ENCODE assay signal across 26 cellular contexts in the genomic region with DNA sequence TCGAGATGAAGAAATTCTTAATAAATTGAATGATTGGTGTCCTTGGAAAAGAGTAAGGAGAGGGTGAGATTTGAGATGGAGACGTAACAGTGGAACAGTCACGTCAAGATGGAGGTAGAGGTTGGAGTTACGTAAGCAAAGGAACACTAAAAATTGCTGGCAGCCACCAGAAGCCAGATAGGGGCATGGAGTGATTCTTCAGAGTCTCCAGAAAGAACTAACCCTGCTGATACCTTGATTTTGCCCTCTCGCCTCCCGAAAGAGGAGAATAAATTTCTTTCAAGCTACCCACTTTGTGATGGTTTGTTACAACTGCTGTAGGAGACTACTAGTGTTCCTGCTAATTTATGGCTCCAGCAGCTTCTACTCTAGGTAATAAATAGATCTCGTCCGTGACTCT.
"Had no signal": no experiment of that assay in that cellular context is flagged by ENCODE, and none has a peak within 500 bp of the region (broad histone marks: within the 10 kb centered on the region; RNA-seq: fewer than 3 reads in every experiment).

No MANE protein-coding gene starts in this region.

- H3K4me1 Mint-ChIP-seq: neural progenitor cell had no signal

- H3K27me3 Mint-ChIP-seq: effector memory CD8-positive, alpha-beta T cell; memory B cell; stimulated activated naive CD8-positive, alpha-beta T cell treated with anti-CD3 and anti-CD28 coated beads, Interleukin-15, amount 100 ng/mL, for 72 hours; type B pancreatic cell had no signal

- H3K4me1 ChIP-seq: parathyroid adenoma, prostate gland, thyroid gland had no signal

- H3K27ac ChIP-seq: epithelial cell of prostate, gastrocnemius medialis, neural progenitor cell, parathyroid adenoma, prostate gland, right atrium auricular region, thyroid gland had no signal

- H3K36me3 ChIP-seq: gastrocnemius medialis, neural progenitor cell, prostate gland, right atrium auricular region, thyroid gland had no signal

- H3K27ac Mint-ChIP-seq: memory B cell, neural progenitor cell, type B pancreatic cell had no signal

- H2AFZ ChIP-seq: neural progenitor cell, parathyroid adenoma had no signal

- FAIRE-seq: keratinocyte had no signal

- H3K4me3 ChIP-seq: gastrocnemius medialis, lung, neural progenitor cell, prostate gland, right atrium auricular region, smooth muscle cell, thyroid gland had no signal

- DNase-seq: cortex of kidney; effector memory CD8-positive, alpha-beta T cell; foreskin fibroblast; gastrocnemius medialis; head of caudate nucleus; natural killer cell; stimulated activated CD4-positive, alpha-beta T cell treated with anti-CD3 and anti-CD28 coated beads, Interleukin-12 subunit alpha, Interleukin-12 subunit beta, amount 100 ng/mL, for 4 hours; stimulated activated CD4-positive, alpha-beta T cell treated with anti-CD3 and anti-CD28 coated beads, Interleukin-1b, Interleukin-23, amount 100 ng/mL, for 48 hours; stimulated activated CD4-positive, alpha-beta T cell treated with anti-CD3 and anti-CD28 coated beads, Interleukin-4, amount 100 ng/mL, for 1 hour; stimulated activated CD8-positive, alpha-beta memory T cell treated with anti-CD3 and anti-CD28 coated beads, Interleukin-4, amount 100 ng/mL, for 48 hours; stimulated activated naive CD4-positive, alpha-beta T cell; stimulated activated naive CD8-positive, alpha-beta T cell treated with anti-CD3 and anti-CD28 coated beads, Interleukin-15, amount 100 ng/mL, for 72 hours; thyroid gland had no signal

- H3K9ac ChIP-seq: neural progenitor cell, parathyroid adenoma had no signal

- H3K9me3 Mint-ChIP-seq: effector memory CD8-positive, alpha-beta T cell; natural killer cell had no signal

- H3K4me2 ChIP-seq: neural progenitor cell, smooth muscle cell had no signal

- H3K36me3 Mint-ChIP-seq: natural killer cell had no signal

- H3K27me3 ChIP-seq: gastrocnemius medialis, neural progenitor cell, right atrium auricular region, thyroid gland had no signal

- H3K9me3 ChIP-seq: gastrocnemius medialis, prostate gland, right atrium auricular region, thyroid gland had no signal

- H3K4me3 Mint-ChIP-seq: effector memory CD8-positive, alpha-beta T cell; memory B cell; natural killer cell; neural progenitor cell; stimulated activated naive CD8-positive, alpha-beta T cell treated with anti-CD3 and anti-CD28 coated beads, Interleukin-15, amount 100 ng/mL, for 72 hours; type B pancreatic cell had no signal

- ATAC-seq: effector memory CD8-positive, alpha-beta T cell; esophagus mucosa; gastrocnemius medialis; left lobe of liver; natural killer cell; sciatic nerve; stimulated activated naive CD8-positive, alpha-beta T cell treated with anti-CD3 and anti-CD28 coated beads, Interleukin-15, amount 100 ng/mL, for 72 hours had no signal
